20 cellular contexts compared by ENCODE assay signal in genomic region chr2:216464104-216464720, GRCh38. TPM values are rescaled to one million over a fixed set of nuclear protein-coding genes. Genes with fewer than 3 reads are reported as not detected.
DNase-seq lines count a peak whose midpoint lies in the region; ATAC-seq and TF ChIP-seq lines count a peak whose summit lies in the region.
"Had no signal": no experiment of that assay in that cellular context is flagged by ENCODE, and none has a peak within 500 bp of the region (broad histone marks: within the 10 kb centered on the region; RNA-seq: fewer than 3 reads in every experiment).

No MANE protein-coding gene starts in this region.

- TF ChIP-seq CTCF in SK-N-SH (IDR thresholded peaks at IDR 0.05), result no peak
- TF ChIP-seq CTCF in left ventricle myocardium inferior (IDR thresholded peaks at IDR 0.05; ENCODE audit: borderline replicate concordance), result no peak

- WGBS in SK-N-SH (ENCODE audit: low lambda C conversion rate), result 84% methylated on average over 6 of the region's 6 CpGs

- no peaks in the 10 kb centered on the region for H3K79me2 ChIP-seq in SK-N-SH (ENCODE audit: insufficient read depth)

- H3K36me3 ChIP-seq in SK-N-SH (replicated peaks in 1 of 2; ENCODE audit: control insufficient read depth in 1 of 2, insufficient read depth in 2 of 2, low read length in 1 of 2), result peaks cover 4 to 17% of the 10 kb centered on the region in 2 experiments
- peaks cover 29% of the 10 kb centered on the region for H3K36me3 ChIP-seq in left ventricle myocardium inferior
- peaks cover 5% of the 10 kb centered on the region for H3K36me3 ChIP-seq in effector memory CD4-positive, alpha-beta T cell (ENCODE audit: control insufficient read depth, insufficient read depth, low read length)

- H3K9me3 ChIP-seq in SK-N-SH (no peaks in the 10 kb centered on the region), left ventricle myocardium inferior (replicated peaks) (no peaks in the 10 kb centered on the region)
- no peaks in the 10 kb centered on the region for H3K9me3 ChIP-seq in effector memory CD4-positive, alpha-beta T cell (ENCODE audit: control insufficient read depth, low read length)

- H3K4me2 ChIP-seq in SK-N-SH, result no peak overlapping the region
- H3K4me2 ChIP-seq: GM23338 had no signal

- TF ChIP-seq EP300 in SK-N-SH (IDR thresholded peaks at IDR 0.05; ENCODE audit: borderline replicate concordance in 1 of 2, low read depth in 1 of 2, low read length in 1 of 2), result no peak

- H3K9me2 ChIP-seq in SK-N-SH, result no peaks in the 10 kb centered on the region

- H3K36me3 Mint-ChIP-seq in T-helper 1 cell treated with Interleukin-12 subunit alpha and Interleukin-12 subunit beta and Interleukin-4 antibody, amounts not matched to agents 30 μg/mL and 1 μg/mL, for 36 hours (ENCODE audit: low read depth), result peaks cover 10% of the 10 kb centered on the region

- H3K4me1 Mint-ChIP-seq in T-helper 1 cell treated with Interleukin-12 subunit alpha and Interleukin-12 subunit beta and Interleukin-4 antibody, amounts not matched to agents 30 μg/mL and 1 μg/mL, for 36 hours (ENCODE audit: low read depth), result no peaks in the 10 kb centered on the region
- H3K4me1 Mint-ChIP-seq: GM23338 had no signal

- H3K27ac ChIP-seq in SK-N-SH (ENCODE audit: low read depth in 2 of 2, low read length in 1 of 2) (peak overlapping the region in 1 of 2 experiments; percentile 35; a peak in 2 of 4 replicates), left ventricle myocardium inferior (replicated peaks) (peak overlapping the region; percentile 75)
- no peak overlapping the region for H3K27ac ChIP-seq in effector memory CD4-positive, alpha-beta T cell (ENCODE audit: insufficient read depth, low read length, poor library complexity, severe bottlenecking)
- H3K27ac ChIP-seq: HL-60 had no signal

- intact Hi-C loops in left ventricle myocardium inferior (cut with micrococcal nuclease), result no loop called here

- CTCF ChIA-PET in SK-N-SH (lab: Yijun Ruan, JAX), result interaction anchor here (0.9 to 1.6 kb wide), 3 partner anchors 21 to 354 kb away, joined by 3 read pairs; no protein-coding TSS in a partner anchor

- H3K4me1 ChIP-seq in SK-N-SH (ENCODE audit: control insufficient read depth in 1 of 2, insufficient read depth in 2 of 2, low read depth in 1 of 2, low read length in 1 of 2) (peaks cover 0 to 15% of the 10 kb centered on the region in 2 experiments; a peak in 2 of 4 replicates), left ventricle myocardium inferior (no peaks in the 10 kb centered on the region)
- H3K4me1 ChIP-seq in effector memory CD4-positive, alpha-beta T cell (ENCODE audit: control insufficient read depth, insufficient read depth, low read length, poor library complexity, severe bottlenecking), result no peaks in the 10 kb centered on the region

- no peaks in the 10 kb centered on the region for H3K9me3 Mint-ChIP-seq in T-helper 1 cell treated with Interleukin-12 subunit alpha and Interleukin-12 subunit beta and Interleukin-4 antibody, amounts not matched to agents 30 μg/mL and 1 μg/mL, for 36 hours
- H3K9me3 Mint-ChIP-seq: CD4-positive, CD25-positive, alpha-beta regulatory T cell; GM23338 had no signal

- no peaks in the 10 kb centered on the region for H3K27me3 ChIP-seq in SK-N-SH (ENCODE audit: insufficient read depth)
- no peaks in the 10 kb centered on the region for H3K27me3 ChIP-seq in left ventricle myocardium inferior (ENCODE audit: low read depth)
- H3K27me3 ChIP-seq in effector memory CD4-positive, alpha-beta T cell (replicated peaks; ENCODE audit: control insufficient read depth, insufficient read depth, low read length, poor library complexity, severe bottlenecking), result no peaks in the 10 kb centered on the region

- POLR2A ChIA-PET in SK-N-SH (lab: Yijun Ruan, JAX), result no interaction called here

- H3K4me3 ChIP-seq in SK-N-SH (ENCODE audit: low read depth in 2 of 2, low read length in 1 of 2) (no peak overlapping the region), left ventricle myocardium inferior (peak overlapping the region; percentile 26)
- H3K4me3 ChIP-seq in effector memory CD4-positive, alpha-beta T cell (ENCODE audit: insufficient read depth, low read depth, low read length, poor library complexity, severe bottlenecking), result no peak overlapping the region
- H3K4me3 ChIP-seq: GM23338 had no signal

- no peak for TF ChIP-seq RAD21 in SK-N-SH (IDR thresholded peaks at IDR 0.05; ENCODE audit: low read length)

- H3F3A ChIP-seq in SK-N-SH (replicated peaks; ENCODE audit: insufficient read depth), result peaks cover 12% of the 10 kb centered on the region

- no peak for ATAC-seq in GM21786 (IDR thresholded peaks at IDR 0.05; ENCODE audit: unreplicated experiment)
- ATAC-seq: GM23338 had no signal

- no peaks in the 10 kb centered on the region for H3K27me3 Mint-ChIP-seq in T-helper 1 cell treated with Interleukin-12 subunit alpha and Interleukin-12 subunit beta and Interleukin-4 antibody, amounts not matched to agents 30 μg/mL and 1 μg/mL, for 36 hours (ENCODE audit: low read depth)
- H3K27me3 Mint-ChIP-seq: CD4-positive, CD25-positive, alpha-beta regulatory T cell had no signal

- H3K9ac ChIP-seq in SK-N-SH, result no peak overlapping the region

- no peak overlapping the region for H3K4me3 Mint-ChIP-seq in T-helper 1 cell treated with Interleukin-12 subunit alpha and Interleukin-12 subunit beta and Interleukin-4 antibody, amounts not matched to agents 30 μg/mL and 1 μg/mL, for 36 hours
- H3K4me3 Mint-ChIP-seq: CD4-positive, CD25-positive, alpha-beta regulatory T cell; GM23338 had no signal

- H4K20me1 ChIP-seq in SK-N-SH (ENCODE audit: insufficient read depth), result no peaks in the 10 kb centered on the region

- peak overlapping the region; percentile 43 for H3K27ac Mint-ChIP-seq in T-helper 1 cell treated with Interleukin-12 subunit alpha and Interleukin-12 subunit beta and Interleukin-4 antibody, amounts not matched to agents 30 μg/mL and 1 μg/mL, for 36 hours
- H3K27ac Mint-ChIP-seq: GM23338 had no signal

- no peak overlapping the region for H2AFZ ChIP-seq in SK-N-SH (ENCODE audit: low read depth)
- H2AFZ ChIP-seq: GM23338 had no signal

- no peak for DNase-seq in T-helper 1 cell
- peak; percentile 36 for DNase-seq in SK-N-SH
- DNase-seq in left ventricle myocardium inferior, result no peak
- DNase-seq in kidney tubule cell (ENCODE audit: low spot score), result no peak
- no peak for DNase-seq in effector memory CD4-positive, alpha-beta T cell
- no peak for DNase-seq in NCI-H187 (lab: John Stamatoyannopoulos, UW)
- DNase-seq: 8988T; Calu3; CD4-positive, CD25-positive, alpha-beta regulatory T cell; HCEC 1CT; IMR-90; NCI-H1436; NCI-H2029 treated with DMSO at 0.1 percent for 48 hours; NCI-H510A; NCI-H82; SIG-M5 had no signal

TF ChIP-seq in SK-N-SH, 30 proteins besides CTCF, POLR2A, EP300 and RAD21 (continues in another document):
- TF ChIP-seq, protein P1, sequence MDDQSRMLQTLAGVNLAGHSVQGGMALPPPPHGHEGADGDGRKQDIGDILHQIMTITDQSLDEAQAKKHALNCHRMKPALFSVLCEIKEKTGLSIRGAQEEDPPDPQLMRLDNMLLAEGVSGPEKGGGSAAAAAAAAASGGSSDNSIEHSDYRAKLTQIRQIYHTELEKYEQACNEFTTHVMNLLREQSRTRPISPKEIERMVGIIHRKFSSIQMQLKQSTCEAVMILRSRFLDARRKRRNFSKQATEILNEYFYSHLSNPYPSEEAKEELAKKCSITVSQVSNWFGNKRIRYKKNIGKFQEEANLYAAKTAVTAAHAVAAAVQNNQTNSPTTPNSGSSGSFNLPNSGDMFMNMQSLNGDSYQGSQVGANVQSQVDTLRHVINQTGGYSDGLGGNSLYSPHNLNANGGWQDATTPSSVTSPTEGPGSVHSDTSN (IDR thresholded peaks at IDR 0.05), result no peak
- TF ChIP-seq SIN3A (IDR thresholded peaks at IDR 0.05; ENCODE audit: borderline replicate concordance, low read depth, low read length) (no peak), TEAD4 (IDR thresholded peaks at IDR 0.05; ENCODE audit: borderline replicate concordance, insufficient read depth) (no peak), IRF3 (IDR thresholded peaks at IDR 0.05; ENCODE audit: low read depth, low read length) (no peak), CHD2 (IDR thresholded peaks at IDR 0.05; ENCODE audit: low read length, partially characterized antibody) (no peak), FOXJ3 (CRISPR knock-in tag; IDR thresholded peaks at IDR 0.05) (no peak), RCOR1 (IDR thresholded peaks at IDR 0.05; ENCODE audit: low read length) (no peak), NFIC (IDR thresholded peaks at IDR 0.05; ENCODE audit: borderline replicate concordance) (no peak), RFX5 (IDR thresholded peaks at IDR 0.05; ENCODE audit: low read length) (no peak), JUND (IDR thresholded peaks at IDR 0.05) (no peak)

RNA-seq across cellular contexts. Expression of gene RPL37A, which starts 34.4 kb away (rescaled TPM):
- polyA plus RNA-seq in SK-N-SH (2012; rRNA removed), result 2,018 and 3,014 TPM in 2 replicates
- polyA plus RNA-seq in SK-N-SH (2012; cell fraction: cytosol; rRNA removed), result 1,664 and 2,199 TPM in 2 replicates
- polyA plus RNA-seq in SK-N-SH (2012; cell fraction: nucleus; rRNA removed), result 828 and 1,169 TPM in 2 replicates
- 1,816 TPM for total RNA-seq in left ventricle myocardium inferior

RNA-seq across cellular contexts. Expression of gene SMARCAL1, which starts 51.9 kb away (rescaled TPM):
- polyA plus RNA-seq in SK-N-SH (2012; rRNA removed), result 26.1 and 27.0 TPM in 2 replicates
- 16.0 and 19.7 TPM in 2 replicates for polyA plus RNA-seq in SK-N-SH (2012; cell fraction: cytosol; rRNA removed)
- 21.7 and 28.1 TPM in 2 replicates for polyA plus RNA-seq in SK-N-SH (2012; cell fraction: nucleus; rRNA removed)
- total RNA-seq in left ventricle myocardium inferior, result 7.5 TPM
